30 cellular contexts compared by ENCODE assay signal in genomic region chr14:33786091-33786825, GRCh38.
"Had no signal": no experiment of that assay in that cellular context is flagged by ENCODE, and none has a peak within 500 bp of the region (broad histone marks: within the 10 kb centered on the region; RNA-seq: fewer than 3 reads in every experiment).

No MANE protein-coding gene starts in this region.

- H3K36me3 ChIP-seq: ascending aorta, cardiac muscle cell, Peyer's patch, SJCRH30 had no signal

- H3K9me3 ChIP-seq: ascending aorta, Peyer's patch, SJCRH30 had no signal

- H3K27ac Mint-ChIP-seq: activated CD8-positive, alpha-beta memory T cell treated with anti-CD3 and anti-CD28 coated beads, Interleukin-2, amount 10 ng/mL, durations not matched to agents 7 days and 5 days; activated naive CD4-positive, alpha-beta T cell treated with anti-CD3 and anti-CD28 coated beads, Interleukin-2, amount 50 U/mL, for 24 hours; activated naive CD8-positive, alpha-beta T cell treated with anti-CD3 and anti-CD28 coated beads, Interleukin-2, amount 50 U/mL, for 24 hours; activated T-cell treated with anti-CD3 and anti-CD28 coated beads, Interleukin-2, amount 50 U/mL, for 24 hours; activated T-helper 1 cell treated with anti-CD3 and anti-CD28 coated beads, Interleukin-12 subunit alpha, Interleukin-12 subunit beta, Interleukin-2, Interleukin-4 antibody, amounts not matched to agents 30 ng/mL and 10 ng/mL and 1 ng/mL, durations not matched to agents 14 hours and 24 hours and 36 hours; brain; T-helper 17 cell; WTC11 had no signal

- H3K4me3 ChIP-seq: ascending aorta, cardiac muscle cell, K562, Peyer's patch, SJCRH30 had no signal

- FAIRE-seq: K562 had no signal

- H3K27ac ChIP-seq: ascending aorta, cardiac muscle cell, Peyer's patch, RWPE1, SJCRH30 had no signal

- H3K36me3 Mint-ChIP-seq: activated CD8-positive, alpha-beta memory T cell treated with anti-CD3 and anti-CD28 coated beads, Interleukin-2, amount 10 ng/mL, durations not matched to agents 7 days and 5 days; activated naive CD4-positive, alpha-beta T cell treated with anti-CD3 and anti-CD28 coated beads, Interleukin-2, amount 50 U/mL, for 24 hours; WTC11 had no signal

- H3K27me3 ChIP-seq: ascending aorta, cardiac muscle cell, Peyer's patch, SJCRH30 had no signal

- DNase-seq: activated CD4-positive, alpha-beta T cell treated with anti-CD3 and anti-CD28 coated beads for 48 hours; activated CD4-positive, alpha-beta T cell treated with anti-CD3 and anti-CD28 coated beads, Interleukin-2, amount 50 U/mL, for 48 hours; activated CD4-positive, CD25-positive, alpha-beta regulatory T cell treated with anti-CD3 and anti-CD28 coated beads, Interleukin-2, amount 50 U/mL, for 72 hours; activated CD8-positive, alpha-beta memory T cell treated with anti-CD3 and anti-CD28 coated beads, Interleukin-2, amount 10 ng/mL, durations not matched to agents 7 days and 5 days; activated effector memory CD4-positive, alpha-beta T cell treated with Interleukin-2 at 50 U/mL for 16 hours; activated naive CD4-positive, alpha-beta T cell; activated naive CD8-positive, alpha-beta T cell treated with anti-CD3 and anti-CD28 coated beads, Interleukin-2, amount 50 U/mL, for 24 hours; activated T-cell treated with anti-CD3 and anti-CD28 coated beads, Interleukin-2, amount 50 U/mL, for 24 hours; amniotic stem cell; Kasumi-1; NCI-H146; NCI-H187 treated with DMSO at 0.1 percent for 48 hours; NCI-H2171; NCI-H2227 treated with DMSO at 0.1 percent for 48 hours; NCI-H446 treated with DMSO at 0.1 percent for 48 hours; NCI-H526 treated with DMSO at 0.1 percent for 48 hours; Peyer's patch; Right ventricle myocardium superior; T-helper 17 cell; T-helper 9 cell had no signal

- ATAC-seq: activated CD8-positive, alpha-beta memory T cell treated with anti-CD3 and anti-CD28 coated beads, Interleukin-2, amount 10 ng/mL, durations not matched to agents 7 days and 5 days; activated naive CD8-positive, alpha-beta T cell treated with anti-CD3 and anti-CD28 coated beads, Interleukin-2, amount 50 U/mL, for 24 hours; K562; SK-N-SH treated with all-trans-retinoic acid at 6 μM for 48 hours; T-helper 17 cell; WTC11 had no signal

- H3K4me1 ChIP-seq: ascending aorta, Peyer's patch had no signal

- H3K9me3 Mint-ChIP-seq: activated naive CD4-positive, alpha-beta T cell treated with anti-CD3 and anti-CD28 coated beads, Interleukin-2, amount 50 U/mL, for 24 hours; activated naive CD8-positive, alpha-beta T cell treated with anti-CD3 and anti-CD28 coated beads, Interleukin-2, amount 50 U/mL, for 24 hours; activated T-cell treated with anti-CD3 and anti-CD28 coated beads, Interleukin-2, amount 50 U/mL, for 24 hours; activated T-helper 1 cell treated with anti-CD3 and anti-CD28 coated beads, Interleukin-12 subunit alpha, Interleukin-12 subunit beta, Interleukin-2, Interleukin-4 antibody, amounts not matched to agents 30 ng/mL and 10 ng/mL and 1 ng/mL, durations not matched to agents 14 hours and 24 hours and 36 hours; WTC11 had no signal

- H3K4me3 Mint-ChIP-seq: activated CD8-positive, alpha-beta memory T cell treated with anti-CD3 and anti-CD28 coated beads, Interleukin-2, amount 10 ng/mL, durations not matched to agents 7 days and 5 days; activated naive CD4-positive, alpha-beta T cell treated with anti-CD3 and anti-CD28 coated beads, Interleukin-2, amount 50 U/mL, for 24 hours; activated naive CD8-positive, alpha-beta T cell treated with anti-CD3 and anti-CD28 coated beads, Interleukin-2, amount 50 U/mL, for 24 hours; activated T-cell treated with anti-CD3 and anti-CD28 coated beads, Interleukin-2, amount 50 U/mL, for 24 hours; activated T-helper 1 cell treated with anti-CD3 and anti-CD28 coated beads, Interleukin-12 subunit alpha, Interleukin-12 subunit beta, Interleukin-2, Interleukin-4 antibody, amounts not matched to agents 30 ng/mL and 10 ng/mL and 1 ng/mL, durations not matched to agents 14 hours and 24 hours and 36 hours; brain; T-helper 17 cell; WTC11 had no signal
